ENCODE assay signal across 14 cellular contexts in the genomic region with DNA sequence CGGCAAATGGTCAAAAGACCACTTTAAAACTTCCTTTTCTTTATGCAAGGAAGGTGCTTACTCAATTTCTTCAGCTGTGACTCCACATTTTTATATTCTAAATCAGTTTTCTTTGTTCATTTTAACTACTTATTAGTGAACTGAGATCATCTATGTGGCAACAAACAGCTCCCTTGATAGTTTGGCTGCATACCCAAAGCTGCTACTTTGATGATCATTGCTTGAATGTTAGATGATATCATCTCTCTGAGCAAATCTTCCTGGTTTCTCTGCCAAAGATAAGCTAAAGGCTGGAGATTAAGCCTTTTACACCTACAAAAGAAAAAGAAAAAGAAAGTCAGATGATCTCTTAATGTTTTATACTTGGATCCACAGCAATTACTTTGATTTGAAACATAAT.
A peak's percentile ranks its signal among the peaks of the same experiment; 100 is the strongest.
DNase-seq lines count a peak whose midpoint lies in the region; ATAC-seq and TF ChIP-seq lines count a peak whose summit lies in the region.
"Had no signal": no experiment of that assay in that cellular context is flagged by ENCODE, and none has a peak within 500 bp of the region (broad histone marks: within the 10 kb centered on the region; RNA-seq: fewer than 3 reads in every experiment).

No MANE protein-coding gene starts in this region.

- no peaks in the 10 kb centered on the region for H3K36me3 ChIP-seq in neuronal stem cell (replicated peaks in 1 of 2; ENCODE audit: control insufficient read depth in 2 of 2, insufficient read depth in 2 of 2, low read length in 2 of 2)
- peaks cover 0 to 19% of the 10 kb centered on the region in 2 donors for H3K36me3 ChIP-seq in psoas muscle (ENCODE audit: insufficient read depth in 1 of 2, low read depth in 1 of 2)
- H3K36me3 ChIP-seq: sigmoid colon, upper lobe of left lung had no signal

- no peak overlapping the region for H2BK5ac ChIP-seq in neuronal stem cell (ENCODE audit: low read length)

- H3K4ac ChIP-seq in neuronal stem cell (ENCODE audit: low read length): no peak overlapping the region

- H3K4me3 ChIP-seq in AG10803 (ENCODE audit: low read length): no peak overlapping the region
- H3K4me3 ChIP-seq in neuronal stem cell (ENCODE audit: low read length in 2 of 2): no peak overlapping the region
- no peak overlapping the region for H3K4me3 ChIP-seq in psoas muscle
- H3K4me3 ChIP-seq: sigmoid colon, SK-N-MC, upper lobe of left lung had no signal

- intact Hi-C loops in psoas muscle (cut with DNase I): no loop called here

- no peaks in the 10 kb centered on the region for H3K27me3 ChIP-seq in neuronal stem cell (ENCODE audit: control insufficient read depth in 3 of 3, insufficient read depth in 3 of 3, low read depth in 1 of 3, low read length in 3 of 3)
- no peaks in the 10 kb centered on the region for H3K27me3 ChIP-seq in psoas muscle (ENCODE audit: insufficient read depth in 3 of 3, low read length in 2 of 3)
- H3K27me3 ChIP-seq: sigmoid colon, upper lobe of left lung had no signal

- H3K9me3 ChIP-seq in neuronal stem cell (replicated peaks in 1 of 2; ENCODE audit: control insufficient read depth in 2 of 2, insufficient read depth in 1 of 2, low read depth in 1 of 2, low read length in 2 of 2) (no peaks in the 10 kb centered on the region), psoas muscle (no peaks in the 10 kb centered on the region)
- H3K9me3 ChIP-seq: sigmoid colon, upper lobe of left lung had no signal

- H3K4me2 ChIP-seq in neuronal stem cell (ENCODE audit: insufficient read depth, low read length, poor library complexity, severe bottlenecking): no peak overlapping the region

- H3K18ac ChIP-seq in neuronal stem cell (ENCODE audit: low read length): no peak overlapping the region

- no peak overlapping the region for H3K27ac ChIP-seq in neuronal stem cell (replicated peaks; ENCODE audit: low read length)
- H3K27ac ChIP-seq in psoas muscle: no peak overlapping the region
- H3K27ac ChIP-seq: sigmoid colon, SK-N-MC, upper lobe of left lung had no signal

- TF ChIP-seq CTCF in AG10803 (conservative IDR thresholded peaks at IDR 0.05; ENCODE audit: low read length): no peak
- no peak for TF ChIP-seq CTCF in psoas muscle (IDR thresholded peaks at IDR 0.05)

- no peak overlapping the region for H4K91ac ChIP-seq in neuronal stem cell (ENCODE audit: low read depth, low read length, poor library complexity)

- ATAC-seq in psoas muscle (no peak), SK-N-SH treated with all-trans-retinoic acid at 6 μM for 48 hours (no peak)
- ATAC-seq: activated CD8-positive, alpha-beta T cell treated with anti-CD3 and anti-CD28 coated beads for 36 hours had no signal

- H2BK12ac ChIP-seq in neuronal stem cell (ENCODE audit: low read length): no peak overlapping the region

- H3K9ac ChIP-seq in neuronal stem cell (ENCODE audit: low read depth, low read length, poor library complexity): no peak overlapping the region

- H2AFZ ChIP-seq in neuronal stem cell (ENCODE audit: low read length): no peak overlapping the region

- H3K23ac ChIP-seq in neuronal stem cell (ENCODE audit: low read depth, low read length, poor library complexity): no peak overlapping the region

- no peak overlapping the region for H2BK120ac ChIP-seq in neuronal stem cell (ENCODE audit: low read depth, low read length)

- H3K14ac ChIP-seq in neuronal stem cell (ENCODE audit: low read length): no peak overlapping the region

- H4K8ac ChIP-seq in neuronal stem cell (ENCODE audit: low read depth, low read length): no peak overlapping the region

- H3K79me1 ChIP-seq in neuronal stem cell (ENCODE audit: low read depth, low read length): no peaks in the 10 kb centered on the region

- WGBS in neuronal stem cell (ENCODE audit: extremely low coverage in 2 of 2, insufficient read length in 2 of 2, insufficient replicate concordance in 1 of 2), 2 donors: no CpG with 5 or more reads among the region's 1 CpG
- 85 to 97% (median 96%) methylated on average over 1 of the region's 1 CpG for WGBS in psoas muscle, 3 donors

- no peak overlapping the region for H2BK15ac ChIP-seq in neuronal stem cell (ENCODE audit: low read length)

- DNase-seq in AG10803 (ENCODE audit: low read depth) (peak; percentile 78), LHCN-M2 (ENCODE audit: low read depth) (peak; percentile 39), cerebellar cortex (ENCODE audit: low spot score) (peak; percentile 40), kidney tubule cell (ENCODE audit: low spot score) (peak; percentile 76), neuronal stem cell (ENCODE audit: low spot score) (no peak), psoas muscle (no peak)
- no peak for DNase-seq in effector CD4-positive, alpha-beta T cell
- DNase-seq: activated CD8-positive, alpha-beta T cell treated with anti-CD3 and anti-CD28 coated beads for 36 hours; amniotic stem cell; NCI-H2171 treated with DMSO at 0.1 percent for 48 hours; sigmoid colon; upper lobe of left lung had no signal

- H3K4me1 ChIP-seq in neuronal stem cell (ENCODE audit: control insufficient read depth in 2 of 2, insufficient read depth in 1 of 2, low read depth in 1 of 2, low read length in 2 of 2): no peaks in the 10 kb centered on the region
- H3K4me1 ChIP-seq in psoas muscle: no peaks in the 10 kb centered on the region
- H3K4me1 ChIP-seq: sigmoid colon, upper lobe of left lung had no signal

- no peak overlapping the region for H2AK5ac ChIP-seq in neuronal stem cell (ENCODE audit: low read depth, low read length)

TF ChIP-seq in SK-N-SH treated with all-trans-retinoic acid at 6 μM for 48 hours, 23 proteins besides CTCF, POLR2A, EP300 and RAD21 (continues in another document):
- no peak for TF ChIP-seq TCF4 (CRISPR knock-in tag; IDR thresholded peaks at IDR 0.05; ENCODE audit: borderline replicate concordance)
- no peak for TF ChIP-seq CSRNP3 (CRISPR knock-in tag; IDR thresholded peaks at IDR 0.05)
- no peak for TF ChIP-seq ZNF70 (CRISPR knock-in tag; IDR thresholded peaks at IDR 0.05)
- no peak for TF ChIP-seq BACH2 (CRISPR knock-in tag; IDR thresholded peaks at IDR 0.05; ENCODE audit: borderline replicate concordance)
- no peak for TF ChIP-seq ARNTL (CRISPR knock-in tag; IDR thresholded peaks at IDR 0.05; ENCODE audit: borderline replicate concordance, low read depth)
- TF ChIP-seq ZNF565 (CRISPR knock-in tag; conservative IDR thresholded peaks at IDR 0.05; ENCODE audit: low read depth): no peak
- TF ChIP-seq ZFP30 (CRISPR knock-in tag; IDR thresholded peaks at IDR 0.05): no peak
- no peak for TF ChIP-seq OSR1 (CRISPR knock-in tag; IDR thresholded peaks at IDR 0.05)
- no peak for TF ChIP-seq ZC3H10 (CRISPR knock-in tag; IDR thresholded peaks at IDR 0.05)
- no peak for TF ChIP-seq ZFP3 (CRISPR knock-in tag; IDR thresholded peaks at IDR 0.05)
- no peak for TF ChIP-seq RARB (CRISPR knock-in tag; IDR thresholded peaks at IDR 0.05)
- TF ChIP-seq TOX (CRISPR knock-in tag; IDR thresholded peaks at IDR 0.05; ENCODE audit: borderline replicate concordance): no peak
- TF ChIP-seq, protein P1, sequence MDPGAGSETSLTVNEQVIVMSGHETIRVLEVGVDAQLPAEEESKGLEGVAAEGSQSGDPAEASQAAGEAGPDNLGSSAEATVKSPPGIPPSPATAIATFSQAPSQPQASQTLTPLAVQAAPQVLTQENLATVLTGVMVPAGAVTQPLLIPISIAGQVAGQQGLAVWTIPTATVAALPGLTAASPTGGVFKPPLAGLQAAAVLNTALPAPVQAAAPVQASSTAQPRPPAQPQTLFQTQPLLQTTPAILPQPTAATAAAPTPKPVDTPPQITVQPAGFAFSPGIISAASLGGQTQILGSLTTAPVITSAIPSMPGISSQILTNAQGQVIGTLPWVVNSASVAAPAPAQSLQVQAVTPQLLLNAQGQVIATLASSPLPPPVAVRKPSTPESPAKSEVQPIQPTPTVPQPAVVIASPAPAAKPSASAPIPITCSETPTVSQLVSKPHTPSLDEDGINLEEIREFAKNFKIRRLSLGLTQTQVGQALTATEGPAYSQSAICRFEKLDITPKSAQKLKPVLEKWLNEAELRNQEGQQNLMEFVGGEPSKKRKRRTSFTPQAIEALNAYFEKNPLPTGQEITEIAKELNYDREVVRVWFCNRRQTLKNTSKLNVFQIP (CRISPR knock-in tag; IDR thresholded peaks at IDR 0.05; ENCODE audit: borderline replicate concordance, low read depth): no peak
- TF ChIP-seq PPARA (CRISPR knock-in tag; IDR thresholded peaks at IDR 0.05; ENCODE audit: borderline replicate concordance): no peak
- no peak for TF ChIP-seq SNAI2 (CRISPR knock-in tag; IDR thresholded peaks at IDR 0.05)
- TF ChIP-seq ESRRG (CRISPR knock-in tag; IDR thresholded peaks at IDR 0.05): no peak
- no peak for TF ChIP-seq ZNF8 (CRISPR knock-in tag; IDR thresholded peaks at IDR 0.05)
- TF ChIP-seq PATZ1 (CRISPR knock-in tag; IDR thresholded peaks at IDR 0.05; ENCODE audit: borderline replicate concordance): no peak

Comparison
In these comparisons a context has a peak if more than half of its experiments do, and no peak if none do; other contexts are left out.
1. DNase-seq: peak in AG10803 (single experiment), LHCN-M2 (single experiment), cerebellar cortex (single experiment) and kidney tubule cell (single experiment); none in neuronal stem cell (single experiment), psoas muscle (0 of 2) and effector CD4-positive, alpha-beta T cell (single experiment).